9 cellular contexts compared by ENCODE assay signal in the genomic region with DNA sequence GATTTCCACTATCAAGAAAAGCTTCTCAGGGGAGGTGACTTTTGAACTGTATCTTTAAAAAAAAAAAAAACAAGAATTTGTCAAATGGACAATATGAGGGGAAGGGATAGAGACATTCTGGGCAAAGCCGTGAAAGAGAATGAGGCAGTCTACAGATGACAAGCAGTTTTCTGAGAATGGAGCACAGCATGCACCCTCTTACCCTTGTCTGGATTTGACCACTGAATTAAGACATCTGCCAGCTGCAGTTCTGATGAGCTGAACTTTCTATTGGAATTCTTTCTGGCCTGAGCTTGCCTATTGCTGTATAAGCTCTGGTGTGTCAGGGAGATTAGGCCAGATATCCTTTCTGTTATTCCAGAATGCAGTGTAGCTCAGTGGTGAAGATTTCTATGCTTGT. TPM values are rescaled to one million over a fixed set of nuclear protein-coding genes. Genes with fewer than 3 reads are reported as not detected.
"Had no signal": no experiment of that assay in that cellular context is flagged by ENCODE, and none has a peak within 500 bp of the region (broad histone marks: within the 10 kb centered on the region; RNA-seq: fewer than 3 reads in every experiment).

No MANE protein-coding gene starts in this region.

- H3K36me3 ChIP-seq: HAP-1 had no signal

- H3K9me3 ChIP-seq: HAP-1 had no signal

- H3K9ac ChIP-seq: GM23248 had no signal

- H2AFZ ChIP-seq: GM23248 had no signal

- H3K27ac ChIP-seq: GM23248, HL-60 had no signal

- H3K4me3 ChIP-seq: GM23248, HAP-1 had no signal

- ATAC-seq: HCT116, HepG2 had no signal

- DNase-seq: GM23248, GOT3, H7, HFFc6, IMR-90 had no signal

RNA-seq across cellular contexts. Expression of a gene that starts 10.3 kb away (rescaled TPM):
- total RNA-seq: GM23248, H7, HFFc6, IMR-90 had no signal
- polyA plus RNA-seq: GM23248, HepG2, IMR-90 had no signal
